ENCODE assay signal across 8 cellular contexts in the genomic region with DNA sequence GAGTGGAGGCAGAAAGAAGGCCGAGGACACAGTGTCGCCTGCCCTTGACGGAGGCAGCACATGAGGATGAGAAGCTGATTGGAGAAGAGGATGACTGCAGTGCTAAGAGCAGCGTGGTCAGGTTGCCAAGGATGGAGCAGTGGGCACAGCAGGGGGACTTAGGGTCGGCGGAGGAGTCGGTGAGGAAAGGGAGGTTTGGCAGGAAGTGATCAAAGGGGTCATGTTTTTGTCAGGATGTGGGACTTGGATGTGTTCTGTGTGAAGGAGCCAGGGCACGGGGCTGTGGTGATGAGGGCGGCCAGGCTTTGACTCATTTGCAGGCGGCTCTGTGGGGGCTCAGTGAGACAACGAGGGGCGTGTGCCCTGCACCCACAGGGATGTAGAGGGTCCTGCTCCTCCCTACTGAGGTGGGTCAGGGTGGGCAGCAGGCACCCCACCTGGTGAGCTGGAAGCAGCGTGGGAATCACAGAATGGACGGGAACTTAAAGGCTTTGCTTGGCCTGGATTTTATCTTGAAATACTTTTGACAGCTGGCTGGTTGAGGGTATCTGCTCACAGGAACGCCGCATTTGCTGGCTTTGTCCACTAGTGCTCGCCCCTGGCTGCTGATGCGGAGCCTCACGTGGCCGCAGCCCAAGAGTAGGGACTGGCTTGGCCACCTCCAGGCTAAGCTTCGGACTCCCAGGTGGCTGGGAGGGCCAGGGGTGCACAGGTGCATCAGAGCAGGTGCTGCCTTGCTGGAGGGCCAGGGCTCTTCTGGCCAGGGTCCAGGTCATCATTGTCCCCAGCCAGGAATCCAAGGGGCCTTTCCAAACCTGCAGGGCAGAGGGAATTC. TPM values are rescaled to one million over a fixed set of nuclear protein-coding genes. Genes with fewer than 3 reads are reported as not detected.
DNase-seq lines count a peak whose midpoint lies in the region; ATAC-seq and TF ChIP-seq lines count a peak whose summit lies in the region.

No MANE protein-coding gene starts in this region.

- peaks cover 15% of the 10 kb centered on the region for H3K36me3 Mint-ChIP-seq in T-helper 1 cell treated with Interleukin-12 subunit alpha and Interleukin-12 subunit beta and Interleukin-4 antibody, amounts not matched to agents 30 μg/mL and 1 μg/mL, for 36 hours (ENCODE audit: low read depth)
- peaks cover 4% of the 10 kb centered on the region for H3K36me3 Mint-ChIP-seq in T-cell

- ATAC-seq in T-cell (replicated peaks in 1 of 4) (peak in 2 of 4 experiments; percentile 23 to 33), gastroesophageal sphincter (no peak)

- CTCF ChIA-PET in T-cell (lab: Charles Lee), result no interaction called here

- no peak for TF ChIP-seq POLR2A in gastroesophageal sphincter (IDR thresholded peaks at IDR 0.05)

- peaks cover 0 to 48% (median 31%) of the 10 kb centered on the region in 3 donors for H3K4me1 ChIP-seq in gastroesophageal sphincter

- H3K36me3 ChIP-seq in gastroesophageal sphincter, result peaks cover 0 to 86% of the 10 kb centered on the region in 2 donors

- H3K27me3 ChIP-seq in gastroesophageal sphincter, result no peaks in the 10 kb centered on the region

- no peak for TF ChIP-seq EP300 in gastroesophageal sphincter (IDR thresholded peaks at IDR 0.05)

- DNase-seq in T-helper 1 cell (no peak), T-cell (no peak), NCI-H1930 (lab: John Stamatoyannopoulos, UW) (no peak), anterior cingulate cortex (lab: John Stamatoyannopoulos, UW) (no peak)
- DNase-seq in activated CD8-positive, alpha-beta memory T cell treated with anti-CD3 and anti-CD28 coated beads for 24 hours, result no peak

- WGBS in gastroesophageal sphincter (ENCODE audit: low coverage in 1 of 2), 2 donors, result 56 to 64% methylated on average over 7 to 9 of the region's 21 CpGs

- no peak for TF ChIP-seq CTCF in gastroesophageal sphincter (IDR thresholded peaks at IDR 0.05)

- H3K27ac Mint-ChIP-seq in T-helper 1 cell treated with Interleukin-12 subunit alpha and Interleukin-12 subunit beta and Interleukin-4 antibody, amounts not matched to agents 30 μg/mL and 1 μg/mL, for 36 hours, result peak overlapping the region; percentile 86
- peak overlapping the region; percentile 90 for H3K27ac Mint-ChIP-seq in T-cell

- peaks cover 20% of the 10 kb centered on the region for H3K4me1 Mint-ChIP-seq in T-helper 1 cell treated with Interleukin-12 subunit alpha and Interleukin-12 subunit beta and Interleukin-4 antibody, amounts not matched to agents 30 μg/mL and 1 μg/mL, for 36 hours (ENCODE audit: low read depth)
- peaks cover 21 to 42% (median 27%) of the 10 kb centered on the region in 3 donors for H3K4me1 Mint-ChIP-seq in T-cell

- peak overlapping the region in 3 of 4 donors; percentile 68 to 72 (median 70) for H3K27ac ChIP-seq in gastroesophageal sphincter
- H3K27ac ChIP-seq in temporal lobe (ENCODE audit: low read depth, low read length), result peak overlapping the region; percentile 70

- H3K4me3 ChIP-seq in gastroesophageal sphincter, result no peak overlapping the region

- no peaks in the 10 kb centered on the region for H3K27me3 Mint-ChIP-seq in T-helper 1 cell treated with Interleukin-12 subunit alpha and Interleukin-12 subunit beta and Interleukin-4 antibody, amounts not matched to agents 30 μg/mL and 1 μg/mL, for 36 hours (ENCODE audit: low read depth)
- no peaks in the 10 kb centered on the region for H3K27me3 Mint-ChIP-seq in T-cell

- H3K9me3 Mint-ChIP-seq in T-helper 1 cell treated with Interleukin-12 subunit alpha and Interleukin-12 subunit beta and Interleukin-4 antibody, amounts not matched to agents 30 μg/mL and 1 μg/mL, for 36 hours, result no peaks in the 10 kb centered on the region
- no peaks in the 10 kb centered on the region for H3K9me3 Mint-ChIP-seq in T-cell

- peak overlapping the region; percentile 61 for H3K4me3 Mint-ChIP-seq in T-helper 1 cell treated with Interleukin-12 subunit alpha and Interleukin-12 subunit beta and Interleukin-4 antibody, amounts not matched to agents 30 μg/mL and 1 μg/mL, for 36 hours
- peak overlapping the region in 2 of 3 donors; percentile 11 to 13 for H3K4me3 Mint-ChIP-seq in T-cell

- no peaks in the 10 kb centered on the region for H3K9me3 ChIP-seq in gastroesophageal sphincter

- POLR2A ChIA-PET in T-cell (lab: Charles Lee), result no interaction called here

RNA-seq across cellular contexts. Expression of gene MPG, which starts 6.0 kb away (rescaled TPM):
- total RNA-seq in T-cell, result 10 to 100 TPM; 18.3 to 48.2 (median 38.7) TPM
- total RNA-seq in gastroesophageal sphincter, result 100 to 1,000 TPM in 2 of 4 donors, 10 to 100 TPM in 2; 57.4 to 114 (median 92.4) TPM
- 36.6 TPM for total RNA-seq in temporal lobe

RNA-seq across cellular contexts. Expression of gene RHBDF1, which starts 11.6 kb away (rescaled TPM):
- total RNA-seq in T-cell (under 1 TPM; 0.19 to 0.93 (median 0.53) TPM), gastroesophageal sphincter (10 to 100 TPM; 21.0 to 52.3 (median 33.0) TPM), temporal lobe (0.98 TPM)

RNA-seq across cellular contexts. Expression of gene SNRNP25, which starts 30.4 kb away (rescaled TPM):
- 10 to 100 TPM in 2 of 5 donors, 1 to 10 TPM in 3; 6.8 to 11.4 (median 9.0) TPM for total RNA-seq in T-cell
- 10 to 100 TPM; 25.6 to 34.4 (median 28.5) TPM for total RNA-seq in gastroesophageal sphincter
- 12.5 TPM for total RNA-seq in temporal lobe

RNA-seq across cellular contexts. Expression of gene POLR3K, which starts 30.6 kb away (rescaled TPM):
- total RNA-seq in T-cell (10 to 100 TPM; 11.1 to 24.3 (median 21.3) TPM), gastroesophageal sphincter (1 to 10 TPM; 2.6 to 5.1 (median 4.5) TPM), temporal lobe (2.5 TPM)

RNA-seq across cellular contexts. Expression of gene NPRL3, which starts 54.5 kb away (rescaled TPM):
- total RNA-seq in T-cell (10 to 100 TPM; 29.3 to 44.1 (median 39.2) TPM), gastroesophageal sphincter (10 to 100 TPM in 3 of 4 donors, 1 to 10 TPM in 1; 6.5 to 15.7 (median 13.9) TPM), temporal lobe (11.1 TPM)

Comparison
In these comparisons a context has a peak if more than half of its experiments do, and no peak if none do; other contexts are left out.
1. RNA of gene RHBDF1, which starts 11.6 kb away (total RNA-seq): 21.0 to 52.3 TPM in gastroesophageal sphincter; 0.98 TPM in temporal lobe (single experiment) and 0.19 to 0.93 TPM in T-cell; every median in the first group is over 10 times any median in the second.